Comparison of ENCODE assay signal across 4 cellular contexts in genomic region chr4:100196388-100197071, GRCh38. TPM values are rescaled to one million over a fixed set of nuclear protein-coding genes. Genes with fewer than 3 reads are reported as not detected.
"Had no signal": no experiment of that assay in that cellular context is flagged by ENCODE, and none has a peak within 500 bp of the region (broad histone marks: within the 10 kb centered on the region; RNA-seq: fewer than 3 reads in every experiment).

No MANE protein-coding gene starts in this region.

RNA-seq across cellular contexts. Expression of gene DDIT4L, which starts 6.3 kb away (rescaled TPM):
- total RNA-seq: naive thymus-derived CD8-positive, alpha-beta T cell; natural killer cell had no signal
- polyA plus RNA-seq: neural cell, smooth muscle cell had no signal
